In the genomic region with DNA sequence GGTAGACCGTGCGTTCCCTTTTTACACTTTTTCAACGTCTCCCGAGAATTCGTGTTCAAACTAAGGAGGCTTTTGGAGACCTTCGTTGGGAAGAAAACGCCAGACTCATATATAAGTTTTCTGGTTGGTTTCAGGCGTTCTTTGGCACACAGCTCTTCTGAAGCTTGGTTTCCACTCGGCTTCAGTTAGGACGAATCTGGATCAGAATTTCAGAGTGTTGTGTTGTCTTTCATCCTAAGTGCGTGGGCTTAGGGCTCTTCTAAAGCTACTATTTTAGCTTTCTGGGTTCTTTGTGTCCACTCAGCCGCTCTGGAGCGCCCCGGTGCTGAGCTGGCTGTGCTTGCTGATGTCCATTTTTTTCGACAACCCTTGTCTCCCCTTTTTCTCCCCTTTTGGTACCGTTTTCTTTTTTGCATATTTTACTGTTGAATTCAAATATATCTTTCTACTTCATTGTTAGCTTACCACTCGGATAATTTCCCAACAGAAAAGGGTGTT, we compare ENCODE assay signal across 8 cellular contexts. TPM values are rescaled to one million over a fixed set of nuclear protein-coding genes. Genes with fewer than 3 reads are reported as not detected.
DNase-seq lines count a peak whose midpoint lies in the region; ATAC-seq and TF ChIP-seq lines count a peak whose summit lies in the region.

No MANE protein-coding gene starts in this region.

- H3K27ac ChIP-seq in muscle layer of duodenum (ENCODE audit: low read length), result peak overlapping the region; percentile 91

- H3K36me3 ChIP-seq in muscle layer of duodenum (ENCODE audit: control insufficient read depth in 1 of 2, insufficient read depth in 2 of 2, low read length in 2 of 2), result peaks cover 15 to 38% of the 10 kb centered on the region in 2 donors

- H3K4me3 ChIP-seq in muscle layer of duodenum (ENCODE audit: low read depth in 1 of 2, low read length in 2 of 2), result peak overlapping the region; percentile 84 to 90

- intact Hi-C loops in CD14-positive monocyte (cut with micrococcal nuclease), result loop anchor here in 1 of 2 donors (1.0 kb wide), 1 partner anchor 23 kb away; no protein-coding TSS in a partner anchor

- peaks cover 18 to 46% of the 10 kb centered on the region in 2 donors for H3K4me1 ChIP-seq in muscle layer of duodenum (ENCODE audit: control insufficient read depth in 1 of 2, insufficient read depth in 2 of 2, low read length in 2 of 2)

- no peak for TF ChIP-seq CTCF in CD14-positive monocyte (IDR thresholded peaks at IDR 0.05)

- no peaks in the 10 kb centered on the region for H3K9me3 ChIP-seq in muscle layer of duodenum (ENCODE audit: control insufficient read depth in 1 of 2, low read length in 2 of 2)

- DNase-seq in CD14-positive monocyte (ENCODE audit: low spot score) (no peak), NAMALWA (ENCODE audit: low spot score) (peak; percentile 48), dermis blood vessel endothelial cell (peak; percentile 33), NCI-H2107 (lab: John Stamatoyannopoulos, UW) (no peak)
- no peak for DNase-seq in activated CD4-positive, CD25-positive, alpha-beta regulatory T cell treated with anti-CD3 and anti-CD28 coated beads, Interleukin-2, amount 50 U/mL, for 72 hours

- peaks cover 0 to 3% (median 0%) of the 10 kb centered on the region in 3 donors for H3K27me3 Mint-ChIP-seq in CD14-positive monocyte (ENCODE audit: low read depth in 3 of 3)

- peak overlapping the region; percentile 80 to 95 for H3K4me3 Mint-ChIP-seq in CD14-positive monocyte

- H3K4me1 Mint-ChIP-seq in CD14-positive monocyte, result peaks cover 41% of the 10 kb centered on the region

- peaks cover 0 to 4% (median 0%) of the 10 kb centered on the region in 7 donors for H3K9me3 Mint-ChIP-seq in CD14-positive monocyte

- no peaks in the 10 kb centered on the region for H3K27me3 ChIP-seq in muscle layer of duodenum (ENCODE audit: low read depth, low read length)

- peak overlapping the region; percentile 31 to 88 (median 85) for H3K27ac Mint-ChIP-seq in CD14-positive monocyte

- ATAC-seq in GM21390 (IDR thresholded peaks at IDR 0.05; ENCODE audit: unreplicated experiment) (no peak), HG03135 (IDR thresholded peaks at IDR 0.05; ENCODE audit: unreplicated experiment) (no peak)

- H3K36me3 Mint-ChIP-seq in CD14-positive monocyte, result peaks cover 27 to 48% of the 10 kb centered on the region in 2 donors

RNA-seq across cellular contexts. Expression of gene SRRM2, which starts 1.1 kb away (rescaled TPM):
- polyA plus RNA-seq in CD14-positive monocyte, result 10 to 100 TPM; 19.0 to 31.8 TPM
- 59.5 and 66.2 TPM in 2 replicates for total RNA-seq in dermis blood vessel endothelial cell

RNA-seq across cellular contexts. Expression of gene ELOB, which starts 23.5 kb away (rescaled TPM):
- polyA plus RNA-seq in CD14-positive monocyte, result 100 to 1,000 TPM; 363 to 405 TPM
- 132 and 314 TPM in 2 replicates for total RNA-seq in dermis blood vessel endothelial cell

RNA-seq across cellular contexts. Expression of gene PRSS27, which starts 33.5 kb away (rescaled TPM):
- polyA plus RNA-seq in CD14-positive monocyte, result not detected
- total RNA-seq in dermis blood vessel endothelial cell, result 0.09 and 0.51 TPM in 2 replicates

RNA-seq across cellular contexts. Expression of gene PRSS33, which starts 33.8 kb away (rescaled TPM):
- polyA plus RNA-seq in CD14-positive monocyte, result not detected
- total RNA-seq in dermis blood vessel endothelial cell, result not detected in 2 replicates

RNA-seq across cellular contexts. Expression of gene PRSS41, which starts 44.7 kb away (rescaled TPM):
- not detected for polyA plus RNA-seq in CD14-positive monocyte
- total RNA-seq in dermis blood vessel endothelial cell, result not detected in 2 replicates

Comparison
In these comparisons a context has a peak if more than half of its experiments do, and no peak if none do; other contexts are left out.
1. DNase-seq: peak in NAMALWA (single experiment) and dermis blood vessel endothelial cell (single experiment); none in CD14-positive monocyte (single experiment), activated CD4-positive, CD25-positive, alpha-beta regulatory T cell treated with anti-CD3 and anti-CD28 coated beads, Interleukin-2, amount 50 U/mL, for 72 hours (single experiment) and NCI-H2107 (single experiment).